ENCODE assay signal across 12 cellular contexts in genomic region chr20:38727602-38728236, GRCh38. TPM values are rescaled to one million over a fixed set of nuclear protein-coding genes. Genes with fewer than 3 reads are reported as not detected.
DNase-seq lines count a peak whose midpoint lies in the region; ATAC-seq and TF ChIP-seq lines count a peak whose summit lies in the region.
"Had no signal": no experiment of that assay in that cellular context is flagged by ENCODE, and none has a peak within 500 bp of the region (broad histone marks: within the 10 kb centered on the region; RNA-seq: fewer than 3 reads in every experiment).

No MANE protein-coding gene starts in this region.

- POLR2A ChIA-PET in activated CD8-positive, alpha-beta T cell treated with anti-CD3 and anti-CD28 coated beads for 36 hours (lab: Charles Lee): interaction anchor here (1.6 kb wide), 1 partner anchor 9 kb away, joined by 4 read pairs; no protein-coding TSS in a partner anchor

- H3K27me3 Mint-ChIP-seq in activated naive CD4-positive, alpha-beta T cell treated with anti-CD3 and anti-CD28 coated beads for 36 hours (ENCODE audit: low read depth): peaks cover 80% of the 10 kb centered on the region
- H3K27me3 Mint-ChIP-seq in activated CD8-positive, alpha-beta T cell treated with anti-CD3 and anti-CD28 coated beads for 36 hours: peaks cover 85% of the 10 kb centered on the region
- H3K27me3 Mint-ChIP-seq in stimulated activated naive CD8-positive, alpha-beta T cell treated with anti-CD3 and anti-CD28 coated beads, Interleukin-15, amount 100 ng/mL, for 72 hours: peaks cover 100% of the 10 kb centered on the region

- ATAC-seq in activated CD8-positive, alpha-beta T cell treated with anti-CD3 and anti-CD28 coated beads for 36 hours: peak; percentile 12
- peak; percentile 11 for ATAC-seq in stimulated activated naive CD8-positive, alpha-beta T cell treated with anti-CD3 and anti-CD28 coated beads, Interleukin-15, amount 100 ng/mL, for 72 hours
- ATAC-seq in HG02623 (IDR thresholded peaks at IDR 0.05; ENCODE audit: unreplicated experiment): no peak
- no peak for ATAC-seq in HG03095 (IDR thresholded peaks at IDR 0.05; ENCODE audit: unreplicated experiment)

- no peaks in the 10 kb centered on the region for H3K9me3 ChIP-seq in iPS-15b (ENCODE audit: control insufficient read depth, insufficient read depth, low read length)
- peaks cover 3% of the 10 kb centered on the region; the same call in 1 of the 2 replicates for H3K9me3 ChIP-seq in BE2C
- H3K9me3 ChIP-seq: tibial nerve had no signal

- CTCF ChIA-PET in activated naive CD4-positive, alpha-beta T cell treated with anti-CD3 and anti-CD28 coated beads for 36 hours (lab: Charles Lee): interaction anchor here (1.3 to 2.5 kb wide), 3 partner anchors 24 to 321 kb away, joined by 6 to 9 read pairs (median 7); no protein-coding TSS in a partner anchor
- CTCF ChIA-PET in activated CD8-positive, alpha-beta T cell treated with anti-CD3 and anti-CD28 coated beads for 36 hours (lab: Charles Lee): interaction anchor here (1.0 to 2.5 kb wide), 6 partner anchors 8 to 148 kb away, joined by 3 to 14 read pairs (median 4); no protein-coding TSS in a partner anchor

- DNase-seq in activated naive CD4-positive, alpha-beta T cell treated with anti-CD3 and anti-CD28 coated beads for 36 hours: peak; percentile 14
- DNase-seq in activated naive CD4-positive, alpha-beta T cell treated with Interleukin-2 at 50 U/mL for 16 hours: no peak
- DNase-seq in activated CD8-positive, alpha-beta T cell treated with anti-CD3 and anti-CD28 coated beads for 36 hours: peak; percentile 9
- DNase-seq in stimulated activated naive CD8-positive, alpha-beta T cell treated with anti-CD3 and anti-CD28 coated beads, Interleukin-15, amount 100 ng/mL, for 72 hours: peak in 1 of 2 donors; percentile 27
- no peak for DNase-seq in BE2C
- DNase-seq: NCI-H146 had no signal

- TF ChIP-seq CTCF in activated CD8-positive, alpha-beta T cell treated with anti-CD3 and anti-CD28 coated beads for 36 hours (IDR thresholded peaks at IDR 0.05): no peak
- TF ChIP-seq CTCF in BE2C (IDR thresholded peaks at IDR 0.05; ENCODE audit: low read depth, low read length): no peak

- H3K27ac Mint-ChIP-seq in activated naive CD4-positive, alpha-beta T cell treated with anti-CD3 and anti-CD28 coated beads for 36 hours: no peak overlapping the region
- H3K27ac Mint-ChIP-seq in activated CD8-positive, alpha-beta T cell treated with anti-CD3 and anti-CD28 coated beads for 36 hours: peak overlapping the region; percentile 37
- no peak overlapping the region for H3K27ac Mint-ChIP-seq in stimulated activated naive CD8-positive, alpha-beta T cell treated with anti-CD3 and anti-CD28 coated beads, Interleukin-15, amount 100 ng/mL, for 72 hours

- no peaks in the 10 kb centered on the region for H3K36me3 Mint-ChIP-seq in activated naive CD4-positive, alpha-beta T cell treated with anti-CD3 and anti-CD28 coated beads for 36 hours (ENCODE audit: low read depth)
- H3K36me3 Mint-ChIP-seq in activated CD8-positive, alpha-beta T cell treated with anti-CD3 and anti-CD28 coated beads for 36 hours (ENCODE audit: low read depth): no peaks in the 10 kb centered on the region

- peaks cover 57% of the 10 kb centered on the region for H3K4me1 Mint-ChIP-seq in activated naive CD4-positive, alpha-beta T cell treated with anti-CD3 and anti-CD28 coated beads for 36 hours (ENCODE audit: low read depth)
- peaks cover 63% of the 10 kb centered on the region for H3K4me1 Mint-ChIP-seq in activated CD8-positive, alpha-beta T cell treated with anti-CD3 and anti-CD28 coated beads for 36 hours (ENCODE audit: low read depth)
- peaks cover 84% of the 10 kb centered on the region for H3K4me1 Mint-ChIP-seq in stimulated activated naive CD8-positive, alpha-beta T cell treated with anti-CD3 and anti-CD28 coated beads, Interleukin-15, amount 100 ng/mL, for 72 hours

- peak overlapping the region; percentile 25 for H3K4me3 Mint-ChIP-seq in activated naive CD4-positive, alpha-beta T cell treated with anti-CD3 and anti-CD28 coated beads for 36 hours
- peak overlapping the region; percentile 48 for H3K4me3 Mint-ChIP-seq in activated CD8-positive, alpha-beta T cell treated with anti-CD3 and anti-CD28 coated beads for 36 hours
- peak overlapping the region; percentile 65 to 73 for H3K4me3 Mint-ChIP-seq in stimulated activated naive CD8-positive, alpha-beta T cell treated with anti-CD3 and anti-CD28 coated beads, Interleukin-15, amount 100 ng/mL, for 72 hours

- intact Hi-C loops in activated naive CD4-positive, alpha-beta T cell treated with anti-CD3 and anti-CD28 coated beads for 36 hours (cut with micrococcal nuclease): loop anchor here (2.0 to 5.0 kb wide), 2 partner anchors 321 to 1960 kb away; partner anchors contain the start of gene MAFB
- intact Hi-C loops in activated CD8-positive, alpha-beta T cell treated with anti-CD3 and anti-CD28 coated beads for 36 hours (cut with micrococcal nuclease): loop anchor here (5.0 kb wide), 1 partner anchor 40 kb away; no protein-coding TSS in a partner anchor

- H3K4me3 ChIP-seq in iPS-15b (ENCODE audit: low read depth, low read length) (peak overlapping the region; percentile 69), BE2C (ENCODE audit: low read depth, low read length) (no peak overlapping the region)
- H3K4me3 ChIP-seq: tibial nerve had no signal

- H3K9ac ChIP-seq in iPS-15b (ENCODE audit: low read depth, low read length): no peak overlapping the region

- H3K36me3 ChIP-seq in iPS-15b (ENCODE audit: control insufficient read depth, insufficient read depth, low read length) (no peaks in the 10 kb centered on the region), BE2C (no peaks in the 10 kb centered on the region)
- H3K36me3 ChIP-seq: tibial nerve, WERI-Rb-1 had no signal

- no peaks in the 10 kb centered on the region for H3K9me3 Mint-ChIP-seq in activated naive CD4-positive, alpha-beta T cell treated with anti-CD3 and anti-CD28 coated beads for 36 hours
- H3K9me3 Mint-ChIP-seq in activated CD8-positive, alpha-beta T cell treated with anti-CD3 and anti-CD28 coated beads for 36 hours: peaks cover 3% of the 10 kb centered on the region
- no peaks in the 10 kb centered on the region for H3K9me3 Mint-ChIP-seq in stimulated activated naive CD8-positive, alpha-beta T cell treated with anti-CD3 and anti-CD28 coated beads, Interleukin-15, amount 100 ng/mL, for 72 hours

- H3K27me3 ChIP-seq in iPS-15b (ENCODE audit: control insufficient read depth, insufficient read depth, low read length): peaks cover 97% of the 10 kb centered on the region
- peaks cover 97% of the 10 kb centered on the region for H3K27me3 ChIP-seq in BE2C

- H3K4me1 ChIP-seq in iPS-15b (ENCODE audit: control insufficient read depth, insufficient read depth, low read length) (peaks cover 8% of the 10 kb centered on the region), BE2C (no peaks in the 10 kb centered on the region)

RNA-seq across cellular contexts. Expression of gene SLC32A1, which starts 3.4 kb away (rescaled TPM):
- not detected for total RNA-seq in activated naive CD4-positive, alpha-beta T cell treated with anti-CD3 and anti-CD28 coated beads for 36 hours
- total RNA-seq in activated CD8-positive, alpha-beta T cell treated with anti-CD3 and anti-CD28 coated beads for 36 hours: not detected
- polyA plus RNA-seq in BE2C (2012; ENCODE audit: insufficient read depth, insufficient read length, low read depth): 85.5 TPM
- total RNA-seq: renal cortical epithelial cell, tibial nerve had no signal

RNA-seq across cellular contexts. Expression of gene ACTR5, which starts 20.5 kb away (rescaled TPM):
- 1 to 10 TPM; 8.3 to 9.4 TPM for total RNA-seq in activated naive CD4-positive, alpha-beta T cell treated with anti-CD3 and anti-CD28 coated beads for 36 hours
- 1 to 10 TPM; 7.1 to 7.4 TPM for total RNA-seq in activated CD8-positive, alpha-beta T cell treated with anti-CD3 and anti-CD28 coated beads for 36 hours
- 29.2 TPM for polyA plus RNA-seq in BE2C (2012; ENCODE audit: insufficient read depth, insufficient read length, low read depth)

Comparison
In these comparisons a context has a peak if more than half of its experiments do, and no peak if none do; other contexts are left out.
1. DNase-seq: peak in activated naive CD4-positive, alpha-beta T cell treated with anti-CD3 and anti-CD28 coated beads for 36 hours (single experiment) and activated CD8-positive, alpha-beta T cell treated with anti-CD3 and anti-CD28 coated beads for 36 hours (single experiment); none in activated naive CD4-positive, alpha-beta T cell treated with Interleukin-2 at 50 U/mL for 16 hours (single experiment) and BE2C (single experiment).
2. ATAC-seq: peak in activated CD8-positive, alpha-beta T cell treated with anti-CD3 and anti-CD28 coated beads for 36 hours (single experiment) and stimulated activated naive CD8-positive, alpha-beta T cell treated with anti-CD3 and anti-CD28 coated beads, Interleukin-15, amount 100 ng/mL, for 72 hours (single experiment); none in HG02623 (single experiment) and HG03095 (single experiment).
3. Peak in every context shown above with its lines, with median percentiles within 50 percentile points of each other: H3K4me3 Mint-ChIP-seq.